In the genomic region with DNA sequence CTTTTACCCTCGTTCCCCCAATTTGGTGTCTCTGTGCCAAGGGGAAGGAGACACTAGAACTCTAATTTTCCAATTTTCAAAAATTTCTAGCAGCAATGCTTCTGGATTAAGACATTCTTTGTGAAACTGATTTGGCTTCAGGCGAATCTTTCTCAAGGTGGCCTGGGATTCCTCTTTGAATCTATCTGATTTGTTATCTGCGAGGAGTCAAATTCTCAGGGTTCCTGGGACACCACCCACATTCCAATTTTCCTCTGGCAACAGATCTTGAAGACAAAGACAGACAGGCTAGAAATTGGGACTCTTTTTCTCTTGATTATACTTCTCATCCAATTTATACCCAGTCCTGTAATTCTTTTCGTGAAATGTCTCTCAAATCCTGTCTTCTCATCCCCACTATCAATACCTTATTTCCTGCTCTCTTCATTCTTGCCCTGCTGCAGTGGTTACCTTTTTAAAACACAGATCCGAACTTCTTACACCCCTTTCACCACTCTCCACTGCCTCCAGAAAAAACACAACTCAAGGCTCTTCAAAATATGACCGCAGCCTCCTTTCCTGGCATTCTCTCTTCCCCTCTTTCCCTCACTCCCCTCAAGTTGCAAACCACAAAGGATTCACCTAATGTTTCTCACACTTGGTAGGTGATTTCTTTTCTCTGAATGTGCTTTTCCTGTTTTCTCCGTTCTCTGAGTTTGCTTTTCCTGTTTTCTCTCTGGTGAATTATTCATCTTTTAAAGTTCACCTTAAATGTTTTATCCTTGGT, we compare ENCODE assay signal across 16 cellular contexts. TPM values are rescaled to one million over a fixed set of nuclear protein-coding genes. Genes with fewer than 3 reads are reported as not detected.
DNase-seq lines count a peak whose midpoint lies in the region; ATAC-seq, FAIRE-seq and TF ChIP-seq lines count a peak whose summit lies in the region.
"Had no signal": no experiment of that assay in that cellular context is flagged by ENCODE, and none has a peak within 500 bp of the region (broad histone marks: within the 10 kb centered on the region; RNA-seq: fewer than 3 reads in every experiment).

No MANE protein-coding gene starts in this region.

- H3K4me2 ChIP-seq in A549 (peak overlapping the region; percentile 56), DOHH2 (ENCODE audit: low read length) (peak overlapping the region; percentile 92)
- H3K4me2 ChIP-seq: KMS-11 had no signal

- DNase-seq in A549 (ENCODE audit: low read depth in 1 of 2, low spot score in 1 of 2) (peak in 1 of 2 experiments; percentile 21), T-cell (no peak), NCI-H1417 treated with DMSO at 0.1 percent for 48 hours (lab: John Stamatoyannopoulos, UW) (no peak), adrenal gland (no peak)
- DNase-seq in stimulated activated CD4-positive, alpha-beta T cell treated with anti-CD3 and anti-CD28 coated beads, Interleukin-4, amount 100 ng/mL, for 24 hours: no peak
- DNase-seq: C1 segment of cervical spinal cord, cerebellar nuclear complex, NCI-H1436 treated with DMSO at 0.1 percent for 48 hours, NCI-H510A treated with DMSO at 0.1 percent for 48 hours, T1000, transverse colon had no signal

- H3K36me3 ChIP-seq in DOHH2 (ENCODE audit: control insufficient read depth, low read length) (peaks cover 9% of the 10 kb centered on the region), mesodermal cell (ENCODE audit: control insufficient read depth, insufficient read depth, low read length) (peaks cover 3% of the 10 kb centered on the region), adrenal gland (replicated peaks in 1 of 2) (no peaks in the 10 kb centered on the region)
- H3K36me3 ChIP-seq: transverse colon had no signal

- H3K9me3 Mint-ChIP-seq in T-cell: no peaks in the 10 kb centered on the region

- FAIRE-seq in A549 (lab: Jason Lieb, UNC): no peak
- FAIRE-seq: islet of Langerhans had no signal

- no peak for TF ChIP-seq POLR2A in A549 (IDR thresholded peaks at IDR 0.05; ENCODE audit: low read length)
- TF ChIP-seq POLR2A in adrenal gland (IDR thresholded peaks at IDR 0.05): no peak

- H3K27ac Mint-ChIP-seq in T-cell: peak overlapping the region; percentile 70 to 78

- peak overlapping the region; percentile 15 to 58; a peak in 4 of 6 replicates for H3K27ac ChIP-seq in A549
- peak overlapping the region; percentile 86 for H3K27ac ChIP-seq in DOHH2 (ENCODE audit: low read depth, low read length)
- peak overlapping the region; percentile 94 for H3K27ac ChIP-seq in mesodermal cell (ENCODE audit: low read depth, low read length, severe bottlenecking)
- H3K27ac ChIP-seq in adrenal gland: no peak overlapping the region
- H3K27ac ChIP-seq: KMS-11 had no signal

- H3K4me3 Mint-ChIP-seq in T-cell: peak overlapping the region; percentile 21 to 44 (median 24)

- no peaks in the 10 kb centered on the region for H3K27me3 ChIP-seq in DOHH2 (ENCODE audit: control insufficient read depth, low read length)
- H3K27me3 ChIP-seq in adrenal gland: no peaks in the 10 kb centered on the region
- H3K27me3 ChIP-seq: transverse colon had no signal

- no peak overlapping the region for H3K4me3 ChIP-seq in A549
- H3K4me3 ChIP-seq in DOHH2 (ENCODE audit: low read length): peak overlapping the region; percentile 82
- no peak overlapping the region for H3K4me3 ChIP-seq in mesodermal cell (ENCODE audit: extremely low read depth, insufficient read depth, low read length, poor library complexity, severe bottlenecking)
- H3K4me3 ChIP-seq in adrenal gland: no peak overlapping the region
- H3K4me3 ChIP-seq: transverse colon had no signal

- CTCF ChIA-PET in A549 (lab: Yijun Ruan, JAX) (interaction anchor here (2.6 kb wide), 1 partner anchor 84 kb away, joined by 16 read pairs; no protein-coding TSS in a partner anchor), T-cell (lab: Charles Lee) (no interaction called here)

- POLR2A ChIA-PET in A549 (lab: Yijun Ruan, JAX) (no interaction called here), T-cell (lab: Charles Lee) (no interaction called here)

- H3K4me1 ChIP-seq in A549 (peaks cover 34% of the 10 kb centered on the region), DOHH2 (ENCODE audit: control insufficient read depth, low read length) (peaks cover 64% of the 10 kb centered on the region), mesodermal cell (ENCODE audit: control insufficient read depth, insufficient read depth, low read length, poor library complexity, severe bottlenecking) (peaks cover 50% of the 10 kb centered on the region), adrenal gland (replicated peaks in 1 of 2) (peaks cover 0 to 28% of the 10 kb centered on the region in 2 donors)

- TF ChIP-seq EP300 in A549 (IDR thresholded peaks at IDR 0.05): no peak

- peaks cover 57 to 65% (median 61%) of the 10 kb centered on the region in 3 donors for H3K4me1 Mint-ChIP-seq in T-cell

- H3K9me3 ChIP-seq in A549: no peaks in the 10 kb centered on the region
- no peaks in the 10 kb centered on the region for H3K9me3 ChIP-seq in DOHH2 (ENCODE audit: control insufficient read depth, insufficient read depth, low read length)
- no peaks in the 10 kb centered on the region for H3K9me3 ChIP-seq in mesodermal cell (ENCODE audit: control insufficient read depth, low read length)
- H3K9me3 ChIP-seq in adrenal gland (replicated peaks in 1 of 3): no peaks in the 10 kb centered on the region
- H3K9me3 ChIP-seq: transverse colon had no signal

- no peak for TF ChIP-seq RAD21 in A549 (conservative IDR thresholded peaks at IDR 0.05 in 1 of 2, IDR thresholded peaks at IDR 0.05 in 1 of 2)

- no peaks in the 10 kb centered on the region for H3K9me2 ChIP-seq in DOHH2 (replicated peaks; ENCODE audit: control insufficient read depth, low read length)

- 50% methylated on average over 7 of the region's 7 CpGs for WGBS in A549 (ENCODE audit: missing lambda C conversion rate)
- WGBS in mesodermal cell (ENCODE audit: insufficient coverage in 2 of 2), 2 experiments: 47 to 66% methylated on average over 5 to 6 of the region's 7 CpGs
- WGBS in adrenal gland, 4 donors: 79 to 87% (median 83%) methylated on average over 7 of the region's 7 CpGs

- peaks cover 38% of the 10 kb centered on the region for H3F3A ChIP-seq in DOHH2 (ENCODE audit: control insufficient read depth, insufficient read depth)

- intact Hi-C loops in adrenal gland (cut with DNase I): no loop called here

- H3K36me3 Mint-ChIP-seq in T-cell: no peaks in the 10 kb centered on the region

- peaks cover 23% of the 10 kb centered on the region for H3K79me2 ChIP-seq in DOHH2 (ENCODE audit: control insufficient read depth, low read length)

- ATAC-seq in A549 (no peak), T-cell (replicated peaks in 1 of 4) (no peak), GM19463 (IDR thresholded peaks at IDR 0.05; ENCODE audit: unreplicated experiment) (no peak)

- H3K27me3 Mint-ChIP-seq in T-cell: peaks cover 0 to 6% of the 10 kb centered on the region in 2 donors

- TF ChIP-seq CTCF in A549 (IDR thresholded peaks at IDR 0.05) (no peak), DOHH2 (IDR thresholded peaks at IDR 0.05; ENCODE audit: low read depth, low read length, poor library complexity, severe bottlenecking) (no peak), adrenal gland (IDR thresholded peaks at IDR 0.05) (no peak)

- peaks cover 6% of the 10 kb centered on the region; the same call in 1 of the 2 replicates for H4K20me1 ChIP-seq in DOHH2 (ENCODE audit: control insufficient read depth, insufficient read depth, low read depth, low read length)

TF ChIP-seq in A549, 52 proteins besides CTCF, POLR2A, EP300 and RAD21:
- peak; percentile 17; the same call in 1 of the 2 replicates for TF ChIP-seq GATA3 (IDR thresholded peaks at IDR 0.05; ENCODE audit: borderline replicate concordance)
- no peak for TF ChIP-seq POLR2AphosphoS2 (conservative IDR thresholded peaks at IDR 0.05; ENCODE audit: low read length)
TF ChIP-seq in A549: peak in this region for 1.

RNA-seq across cellular contexts. Expression of gene MPZL1, which starts 2.7 kb away (rescaled TPM):
- polyA plus RNA-seq in A549 (2011; rRNA removed) (178 and 204 TPM in 2 replicates), A549 (2017; fragmentation: RNase III; extraction: RNeasy Plus Mini Kit Qiagen cat#74134 plus additional on column Dnase treatment) (88.7 to 95.5 TPM (median 92.6 TPM) in 3 replicates), adrenal gland (10 to 100 TPM; 12.1 to 87.5 (median 20.6) TPM)
- polyA plus RNA-seq in A549 (2012; cell fraction: cytosol; rRNA removed): 40.2 and 53.1 TPM in 2 replicates
- polyA plus RNA-seq in A549 (2012; cell fraction: nucleus; rRNA removed): 37.9 and 44.6 TPM in 2 replicates
- polyA minus RNA-seq in A549 (2011; rRNA and poly(A)+ RNA removed): 82.6 and 85.5 TPM in 2 replicates
- total RNA-seq in T-cell (1 to 10 TPM; 5.1 to 9.9 (median 8.5) TPM), adrenal gland (100 to 1,000 TPM in 1 of 8 donors, 10 to 100 TPM in 7; 32.5 to 101 (median 65.0) TPM)
- polyA plus RNA-seq in mesodermal cell (2013, experiment 1 of 2): 139 TPM
- polyA plus RNA-seq in mesodermal cell (2013, experiment 2 of 2): 153 TPM

Comparison
In these comparisons a context has a peak if more than half of its experiments do, and no peak if none do; other contexts are left out.
1. H3K27ac ChIP-seq: peak in A549 (2 of 2), DOHH2 (single experiment) and mesodermal cell (single experiment); none in adrenal gland (0 of 5).